ENCODE assay signal across 26 cellular contexts in genomic region chr5:60143912-60144311, GRCh38.
"Had no signal": no experiment of that assay in that cellular context is flagged by ENCODE, and none has a peak within 500 bp of the region (broad histone marks: within the 10 kb centered on the region; RNA-seq: fewer than 3 reads in every experiment).

No MANE protein-coding gene starts in this region.

- H3K4me3 ChIP-seq: coronary artery, dorsolateral prefrontal cortex, esophagus muscularis mucosa, gastrocnemius medialis had no signal

- H3K27me3 ChIP-seq: brain microvascular endothelial cell, dorsolateral prefrontal cortex, esophagus muscularis mucosa, foreskin keratinocyte, gastrocnemius medialis had no signal

- H3K36me3 ChIP-seq: brain microvascular endothelial cell, esophagus muscularis mucosa, gastrocnemius medialis had no signal

- H3K9me3 ChIP-seq: esophagus muscularis mucosa, gastrocnemius medialis had no signal

- DNase-seq: activated CD4-positive, alpha-beta T cell treated with anti-CD3 and anti-CD28 coated beads for 36 hours; activated CD4-positive, alpha-beta T cell treated with anti-CD3 and anti-CD28 coated beads, Interleukin-2, amount 10 ng/mL, durations not matched to agents 7 days and 5 days; activated CD4-positive, alpha-beta T cell treated with anti-CD3 and anti-CD28 coated beads, Interleukin-2, amount 50 U/mL, for 48 hours; activated CD4-positive, CD25-positive, alpha-beta regulatory T cell; activated CD4-positive, CD25-positive, alpha-beta regulatory T cell treated with anti-CD3 and anti-CD28 coated beads, Interleukin-2, amount 50 U/mL, for 72 hours; activated CD8-positive, alpha-beta memory T cell treated with anti-CD3 and anti-CD28 coated beads for 24 hours; activated CD8-positive, alpha-beta T cell treated with anti-CD3 and anti-CD28 coated beads for 36 hours; activated effector memory CD4-positive, alpha-beta T cell treated with Interleukin-2 at 50 U/mL for 16 hours; activated gamma-delta T cell treated with Interleukin-2 at 50 U/mL for 16 hours; activated naive CD4-positive, alpha-beta T cell treated with anti-CD3 and anti-CD28 coated beads, Interleukin-2, amount 50 U/mL, for 16 hours; activated naive CD4-positive, alpha-beta T cell treated with Interleukin-2 at 50 U/mL for 16 hours; activated T-cell treated with anti-CD3 and anti-CD28 coated beads, Interleukin-2, amount 50 U/mL, for 4 hours; amniotic stem cell; anterior cingulate cortex; brain microvascular endothelial cell; dorsolateral prefrontal cortex; effector memory CD4-positive, alpha-beta T cell; erythroblast; foreskin keratinocyte; gastrocnemius medialis; glutamatergic neuron; T-helper 1 cell; T-helper 17 cell had no signal

- ATAC-seq: activated CD4-positive, alpha-beta T cell treated with anti-CD3 and anti-CD28 coated beads for 36 hours; activated CD8-positive, alpha-beta T cell treated with anti-CD3 and anti-CD28 coated beads for 36 hours; activated T-cell treated with anti-CD3 and anti-CD28 coated beads, Interleukin-2, amount 50 U/mL, for 4 hours; activated T-helper 17 cell treated with anti-CD3 and anti-CD28 coated beads, Interleukin-2, amount 50 U/mL, for 72 hours; foreskin keratinocyte; gastrocnemius medialis; T-helper 17 cell had no signal

- H3K4me1 ChIP-seq: esophagus muscularis mucosa, foreskin keratinocyte, gastrocnemius medialis had no signal

- H3K27ac ChIP-seq: brain microvascular endothelial cell, coronary artery, dorsolateral prefrontal cortex, esophagus muscularis mucosa, foreskin keratinocyte, gastrocnemius medialis had no signal
